8 cellular contexts compared by ENCODE assay signal in genomic region chr1:178093150-178093957, GRCh38.
DNase-seq lines count a peak whose midpoint lies in the region; TF ChIP-seq lines count a peak whose summit lies in the region.

No MANE protein-coding gene starts in this region.

- no peaks in the 10 kb centered on the region for H3K36me3 ChIP-seq in MM.1S (replicated peaks; ENCODE audit: insufficient read depth, low read length)
- no peaks in the 10 kb centered on the region for H3K36me3 ChIP-seq in iPS DF 6.9 (ENCODE audit: control insufficient read depth, insufficient read depth, low read length)
- H3K36me3 ChIP-seq in rectal smooth muscle tissue (ENCODE audit: control insufficient read depth, insufficient read depth, low read length): no peaks in the 10 kb centered on the region

- no peaks in the 10 kb centered on the region for H4K20me1 ChIP-seq in MM.1S (ENCODE audit: insufficient read depth, low read length)

- TF ChIP-seq CTCF in MM.1S (IDR thresholded peaks at IDR 0.05; ENCODE audit: low read length): no peak

- peaks cover 19% of the 10 kb centered on the region for H3K4me1 ChIP-seq in MM.1S (ENCODE audit: low read length)
- H3K4me1 ChIP-seq in iPS DF 6.9 (ENCODE audit: control insufficient read depth, insufficient read depth, low read length): no peaks in the 10 kb centered on the region
- peaks cover 17% of the 10 kb centered on the region for H3K4me1 ChIP-seq in rectal smooth muscle tissue (ENCODE audit: control insufficient read depth, insufficient read depth, low read length)

- H2AFZ ChIP-seq in MM.1S (ENCODE audit: low read length): peak overlapping the region; percentile 100

- H3K4me2 ChIP-seq in MM.1S (ENCODE audit: low read depth, low read length): peak overlapping the region; percentile 96

- H3K9ac ChIP-seq in MM.1S (ENCODE audit: low read length) (peak overlapping the region; percentile 49; the same call in 1 of the 2 replicates), rectal smooth muscle tissue (ENCODE audit: low read length) (no peak overlapping the region)

- WGBS in iPS DF 6.9 (ENCODE audit: insufficient coverage, insufficient read length): no CpG with 5 or more reads among the region's 53 CpGs

- no peaks in the 10 kb centered on the region for H3K79me2 ChIP-seq in MM.1S (ENCODE audit: low read length)

- DNase-seq in GM04504 (ENCODE audit: low read depth) (peak; percentile 92), HCEC 1CT (peak; percentile 97), MM.1S (peak; percentile 96), SIG-M5 treated with dmso at 0.1 percent for 504 hours (lab: John Stamatoyannopoulos, UW; ENCODE audit: unreplicated experiment) (peak; percentile 96), brain pericyte (ENCODE audit: low read depth, low spot score) (peak; percentile 85), iPS DF 6.9 (ENCODE audit: low read depth, low spot score) (peak; percentile 89)
- no peak for DNase-seq in central memory CD4-positive, alpha-beta T cell

- H3K9me3 ChIP-seq in MM.1S (replicated peaks; ENCODE audit: insufficient read depth, low read length) (no peaks in the 10 kb centered on the region), iPS DF 6.9 (ENCODE audit: control insufficient read depth, insufficient read depth, low read length) (no peaks in the 10 kb centered on the region)

- no peaks in the 10 kb centered on the region for H3K9me2 ChIP-seq in MM.1S (replicated peaks; ENCODE audit: insufficient read depth, low read length)

- H3K27me3 ChIP-seq in MM.1S (replicated peaks; ENCODE audit: insufficient read depth, low read length): peaks cover 40% of the 10 kb centered on the region
- H3K27me3 ChIP-seq in iPS DF 6.9 (ENCODE audit: control insufficient read depth, insufficient read depth, low read length): no peaks in the 10 kb centered on the region
- H3K27me3 ChIP-seq in rectal smooth muscle tissue (ENCODE audit: control insufficient read depth, insufficient read depth, low read length): no peaks in the 10 kb centered on the region

- 0 out of 2 replicates have a peak, but pooled peaks cover 13% of the 10 kb centered on the region for H3F3A ChIP-seq in MM.1S (ENCODE audit: insufficient read depth, low read length)

- H3K4me3 ChIP-seq in MM.1S (ENCODE audit: low read length): peak overlapping the region; percentile 83
- peak overlapping the region; percentile 98; the same call in 1 of the 2 replicates for H3K4me3 ChIP-seq in iPS DF 6.9 (ENCODE audit: low read length)
- peak overlapping the region; percentile 83 for H3K4me3 ChIP-seq in rectal smooth muscle tissue (ENCODE audit: low read length)

- H3K27ac ChIP-seq in MM.1S (ENCODE audit: low read length): no peak overlapping the region
- no peak overlapping the region for H3K27ac ChIP-seq in iPS DF 6.9 (ENCODE audit: low read length)
- H3K27ac ChIP-seq in rectal smooth muscle tissue (ENCODE audit: low read depth, low read length): peak overlapping the region; percentile 92
